ENCODE assay signal across 8 cellular contexts in the genomic region with DNA sequence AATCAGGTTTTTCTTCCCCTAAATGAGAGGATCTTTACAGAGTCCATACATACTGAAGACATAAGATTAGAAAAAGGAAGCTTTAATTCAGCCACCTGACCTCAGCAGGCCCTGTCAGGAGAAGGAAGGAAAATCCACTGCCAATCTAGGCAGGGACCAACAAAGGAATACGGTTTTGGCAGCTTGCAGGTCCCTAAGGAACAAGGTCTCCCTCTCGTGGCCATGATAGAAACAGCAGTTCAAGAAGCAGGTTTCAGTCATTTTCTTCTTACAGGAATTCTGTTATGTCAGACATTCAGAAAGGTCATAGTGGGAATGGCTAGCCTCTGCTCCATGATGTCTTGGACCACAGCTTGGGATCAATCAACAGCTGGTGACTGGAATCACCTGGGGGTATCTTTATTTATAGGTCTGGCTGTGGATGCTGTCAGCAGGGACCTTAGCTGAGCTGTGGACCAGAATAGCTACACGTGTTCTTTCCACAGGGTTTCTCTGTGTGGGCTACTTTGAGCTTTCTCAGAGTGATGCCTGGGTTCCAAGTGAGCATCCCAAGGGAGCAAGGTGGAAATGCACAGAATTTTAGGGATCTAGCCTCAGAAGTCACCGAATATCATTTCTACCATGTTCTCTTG. TPM values are rescaled to one million over a fixed set of nuclear protein-coding genes. Genes with fewer than 3 reads are reported as not detected.
DNase-seq lines count a peak whose midpoint lies in the region; ATAC-seq and TF ChIP-seq lines count a peak whose summit lies in the region.

No MANE protein-coding gene starts in this region.

- intact Hi-C loops in uterus (cut with DNase I; ENCODE audit: low total_unique reads), result no loop called here
- intact Hi-C loops in activated T-helper 1 cell treated with anti-CD3 and anti-CD28 coated beads, Interleukin-12 subunit alpha, Interleukin-12 subunit beta, Interleukin-2, Interleukin-4 antibody, amounts not matched to agents 30 ng/mL and 10 ng/mL and 1 ng/mL, durations not matched to agents 14 hours and 24 hours and 36 hours (cut with micrococcal nuclease), result no loop called here

- H3K9ac ChIP-seq in SU-DHL-6 (ENCODE audit: low read length) (no peak overlapping the region), mesendoderm (ENCODE audit: low read length) (no peak overlapping the region)

- H3K23ac ChIP-seq in mesendoderm (ENCODE audit: low read length), result no peak overlapping the region

- no peaks in the 10 kb centered on the region for H3K79me1 ChIP-seq in mesendoderm (ENCODE audit: low read length)

- H3K4me1 Mint-ChIP-seq in effector memory CD8-positive, alpha-beta T cell (ENCODE audit: low read depth in 2 of 2), result peaks cover 0 to 3% of the 10 kb centered on the region in 2 donors
- H3K4me1 Mint-ChIP-seq in activated T-helper 1 cell treated with anti-CD3 and anti-CD28 coated beads, Interleukin-12 subunit alpha, Interleukin-12 subunit beta, Interleukin-2, Interleukin-4 antibody, amounts not matched to agents 30 ng/mL and 10 ng/mL and 1 ng/mL, durations not matched to agents 14 hours and 24 hours and 36 hours (ENCODE audit: low read depth), result no peaks in the 10 kb centered on the region

- H3K9me2 ChIP-seq in SU-DHL-6 (replicated peaks; ENCODE audit: insufficient read depth, low read length), result no peaks in the 10 kb centered on the region

- no peaks in the 10 kb centered on the region for H3K27me3 ChIP-seq in SU-DHL-6 (ENCODE audit: low read length)
- no peaks in the 10 kb centered on the region for H3K27me3 ChIP-seq in mesendoderm (ENCODE audit: insufficient read depth, low read length, poor library complexity)
- H3K27me3 ChIP-seq in uterus, result no peaks in the 10 kb centered on the region

- TF ChIP-seq CTCF in SU-DHL-6 (IDR thresholded peaks at IDR 0.05; ENCODE audit: insufficient read depth, low read length, poor library complexity, severe bottlenecking) (peak; percentile 69), uterus (IDR thresholded peaks at IDR 0.05) (peak; percentile 38 to 68 (median 58))

- no peak overlapping the region for H2AFZ ChIP-seq in SU-DHL-6 (ENCODE audit: low read depth, low read length, severe bottlenecking)

- peak; percentile 71 for DNase-seq in Daoy (ENCODE audit: low read depth)
- peak; percentile 33 for DNase-seq in NCI-H1092 treated with DMSO at 0.1 percent for 48 hours (lab: John Stamatoyannopoulos, UW)
- peak; percentile 25 to 49 (median 27) for DNase-seq in effector memory CD8-positive, alpha-beta T cell
- DNase-seq in mesendoderm, result peak; percentile 90
- DNase-seq in uterus, result no peak
- DNase-seq in activated T-helper 1 cell treated with anti-CD3 and anti-CD28 coated beads, Interleukin-12 subunit alpha, Interleukin-12 subunit beta, Interleukin-2, Interleukin-4 antibody, amounts not matched to agents 30 ng/mL and 10 ng/mL and 1 ng/mL, durations not matched to agents 14 hours and 24 hours and 36 hours (ENCODE audit: low spot score), result no peak

- no peak overlapping the region for H4K5ac ChIP-seq in mesendoderm (ENCODE audit: low read length)

- no peak overlapping the region for H3K27ac Mint-ChIP-seq in effector memory CD8-positive, alpha-beta T cell
- H3K27ac Mint-ChIP-seq in activated T-helper 1 cell treated with anti-CD3 and anti-CD28 coated beads, Interleukin-12 subunit alpha, Interleukin-12 subunit beta, Interleukin-2, Interleukin-4 antibody, amounts not matched to agents 30 ng/mL and 10 ng/mL and 1 ng/mL, durations not matched to agents 14 hours and 24 hours and 36 hours, result no peak overlapping the region

- H3K27ac ChIP-seq in SU-DHL-6 (ENCODE audit: low read depth, low read length) (no peak overlapping the region), mesendoderm (ENCODE audit: low read depth, low read length) (no peak overlapping the region), uterus (no peak overlapping the region)

- H3K4me1 ChIP-seq in mesendoderm (ENCODE audit: control insufficient read depth, low read depth, low read length) (no peaks in the 10 kb centered on the region), uterus (no peaks in the 10 kb centered on the region)

- H3K18ac ChIP-seq in mesendoderm (ENCODE audit: low read length), result no peak overlapping the region

- H2BK5ac ChIP-seq in mesendoderm (ENCODE audit: low read length), result no peak overlapping the region

- H3K36me3 ChIP-seq in SU-DHL-6 (ENCODE audit: low read length) (no peaks in the 10 kb centered on the region), mesendoderm (ENCODE audit: control insufficient read depth, insufficient read depth, low read length) (no peaks in the 10 kb centered on the region), uterus (no peaks in the 10 kb centered on the region)

- no peak overlapping the region for H3K4me3 Mint-ChIP-seq in effector memory CD8-positive, alpha-beta T cell
- H3K4me3 Mint-ChIP-seq in activated T-helper 1 cell treated with anti-CD3 and anti-CD28 coated beads, Interleukin-12 subunit alpha, Interleukin-12 subunit beta, Interleukin-2, Interleukin-4 antibody, amounts not matched to agents 30 ng/mL and 10 ng/mL and 1 ng/mL, durations not matched to agents 14 hours and 24 hours and 36 hours, result no peak overlapping the region

- H4K20me1 ChIP-seq in SU-DHL-6 (ENCODE audit: low read depth, low read length), result no peaks in the 10 kb centered on the region

- peaks cover 6 to 8% of the 10 kb centered on the region in 2 donors for H3K9me3 Mint-ChIP-seq in effector memory CD8-positive, alpha-beta T cell
- H3K9me3 Mint-ChIP-seq in activated T-helper 1 cell treated with anti-CD3 and anti-CD28 coated beads, Interleukin-12 subunit alpha, Interleukin-12 subunit beta, Interleukin-2, Interleukin-4 antibody, amounts not matched to agents 30 ng/mL and 10 ng/mL and 1 ng/mL, durations not matched to agents 14 hours and 24 hours and 36 hours, result peaks cover 12% of the 10 kb centered on the region

- H3K27me3 Mint-ChIP-seq in effector memory CD8-positive, alpha-beta T cell, result no peaks in the 10 kb centered on the region
- H3K27me3 Mint-ChIP-seq in activated T-helper 1 cell treated with anti-CD3 and anti-CD28 coated beads, Interleukin-12 subunit alpha, Interleukin-12 subunit beta, Interleukin-2, Interleukin-4 antibody, amounts not matched to agents 30 ng/mL and 10 ng/mL and 1 ng/mL, durations not matched to agents 14 hours and 24 hours and 36 hours (ENCODE audit: insufficient read depth), result peaks cover 5% of the 10 kb centered on the region

- H3K9me3 ChIP-seq in SU-DHL-6 (ENCODE audit: insufficient read depth, low read length) (peaks cover 22% of the 10 kb centered on the region; the same call in 1 of the 2 replicates), uterus (peaks cover 0 to 12% of the 10 kb centered on the region in 2 donors)

- H3K4me3 ChIP-seq in SU-DHL-6 (ENCODE audit: insufficient read depth, low read length, poor library complexity, severe bottlenecking) (no peak overlapping the region), mesendoderm (ENCODE audit: low read length) (no peak overlapping the region), uterus (no peak overlapping the region)

- no peak overlapping the region for H2AK5ac ChIP-seq in mesendoderm (ENCODE audit: low read length)

- ATAC-seq in GM21619 (IDR thresholded peaks at IDR 0.05; ENCODE audit: unreplicated experiment), result peak; percentile 71
- ATAC-seq in effector memory CD8-positive, alpha-beta T cell (replicated peaks), result peak; percentile 56

- no peak for TF ChIP-seq POLR2A in uterus (IDR thresholded peaks at IDR 0.05)

- no peak overlapping the region for H3K4ac ChIP-seq in mesendoderm (ENCODE audit: low read depth, low read length)

- WGBS in mesendoderm (ENCODE audit: extremely low coverage, insufficient coverage, low lambda C conversion rate), result no CpG with 5 or more reads among the region's 4 CpGs

- no peak overlapping the region for H2BK120ac ChIP-seq in mesendoderm (ENCODE audit: low read depth, low read length)

- no peak overlapping the region for H3K56ac ChIP-seq in mesendoderm (ENCODE audit: low read length)

- H3K4me2 ChIP-seq in SU-DHL-6 (ENCODE audit: low read depth, low read length, poor library complexity, severe bottlenecking) (no peak overlapping the region), mesendoderm (ENCODE audit: low read length) (no peak overlapping the region)

- H2BK15ac ChIP-seq in mesendoderm (replicated peaks; ENCODE audit: low read depth), result no peak overlapping the region

- no peaks in the 10 kb centered on the region for H3K79me2 ChIP-seq in SU-DHL-6 (ENCODE audit: insufficient read depth, low read length)
- H3K79me2 ChIP-seq in mesendoderm (ENCODE audit: control insufficient read depth, insufficient read depth, low read length), result no peaks in the 10 kb centered on the region

- no peaks in the 10 kb centered on the region for H3K36me3 Mint-ChIP-seq in effector memory CD8-positive, alpha-beta T cell (ENCODE audit: insufficient read depth)
- H3K36me3 Mint-ChIP-seq in activated T-helper 1 cell treated with anti-CD3 and anti-CD28 coated beads, Interleukin-12 subunit alpha, Interleukin-12 subunit beta, Interleukin-2, Interleukin-4 antibody, amounts not matched to agents 30 ng/mL and 10 ng/mL and 1 ng/mL, durations not matched to agents 14 hours and 24 hours and 36 hours (ENCODE audit: low read depth), result peaks cover 2% of the 10 kb centered on the region

- no peaks in the 10 kb centered on the region for H3F3A ChIP-seq in SU-DHL-6 (ENCODE audit: insufficient read depth)

- H4K8ac ChIP-seq in mesendoderm (ENCODE audit: low read depth, low read length), result no peak overlapping the region

RNA-seq across cellular contexts. Expression of a gene that starts 9.4 kb away (rescaled TPM):
- 64.3 and 73.8 TPM in 2 replicates for total RNA-seq in Daoy (2014; rRNA removed; shearing (Covaris generic))
- 157 TPM for polyA plus RNA-seq in mesendoderm (2013, experiment 1 of 2)
- polyA plus RNA-seq in mesendoderm (2013, experiment 2 of 2), result 149 TPM
- 10 to 100 TPM in 3 of 4 donors, 1 to 10 TPM in 1; 1.8 to 41.2 (median 17.0) TPM for total RNA-seq in uterus
- total RNA-seq in activated T-helper 1 cell treated with anti-CD3 and anti-CD28 coated beads, Interleukin-12 subunit alpha, Interleukin-12 subunit beta, Interleukin-2, Interleukin-4 antibody, amounts not matched to agents 30 ng/mL and 10 ng/mL and 1 ng/mL, durations not matched to agents 14 hours and 24 hours and 36 hours, result 108 and 121 TPM in 2 replicates

Comparison
In these comparisons a context has a peak if more than half of its experiments do, and no peak if none do; other contexts are left out.
1. DNase-seq: peak in Daoy (single experiment), NCI-H1092 treated with DMSO at 0.1 percent for 48 hours (single experiment), effector memory CD8-positive, alpha-beta T cell (3 of 3) and mesendoderm (single experiment); none in uterus (0 of 2) and activated T-helper 1 cell treated with anti-CD3 and anti-CD28 coated beads, Interleukin-12 subunit alpha, Interleukin-12 subunit beta, Interleukin-2, Interleukin-4 antibody, amounts not matched to agents 30 ng/mL and 10 ng/mL and 1 ng/mL, durations not matched to agents 14 hours and 24 hours and 36 hours (single experiment).